6 cellular contexts compared by ENCODE assay signal in the genomic region with DNA sequence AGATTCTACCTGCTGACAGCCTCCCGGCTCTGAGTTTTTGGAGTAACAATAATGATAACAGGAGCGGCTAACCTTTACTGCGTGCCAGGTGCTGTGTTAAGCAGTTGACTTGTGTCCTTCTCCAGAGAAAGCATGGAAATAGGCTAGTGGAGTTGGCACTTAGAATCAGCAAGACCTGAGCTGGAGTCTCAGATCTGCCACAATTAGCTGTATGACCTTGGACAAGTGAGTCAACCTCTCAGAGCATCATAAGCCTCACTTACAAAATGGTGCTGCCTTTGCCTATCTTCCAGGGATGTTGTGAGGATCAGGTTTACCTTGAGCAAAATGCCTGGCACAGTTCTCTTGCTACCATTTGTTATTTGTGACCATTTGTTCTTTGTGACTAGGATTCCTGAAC.
"Had no signal": no experiment of that assay in that cellular context is flagged by ENCODE, and none has a peak within 500 bp of the region (broad histone marks: within the 10 kb centered on the region; RNA-seq: fewer than 3 reads in every experiment).

No MANE protein-coding gene starts in this region.

- DNase-seq: IMR-90, KBM-7, KG1 had no signal

- H3K27ac ChIP-seq: HL-60, KMS-11 had no signal

- H3K4me3 ChIP-seq: K562 had no signal
